Comparison of ENCODE assay signal across 1 cellular context in genomic region chr6:7267521-7268091, GRCh38.
TF ChIP-seq lines count a peak whose summit lies in the region.

No MANE protein-coding gene starts in this region.

TF ChIP-seq in endothelial cell of umbilical vein, 7 proteins besides CTCF, POLR2A, EP300 and RAD21 (continued from another document):
- TF ChIP-seq FOS (IDR thresholded peaks at IDR 0.05; ENCODE audit: borderline replicate concordance, insufficient read depth, low read length) (peak; percentile 58), EZH2 (IDR thresholded peaks at IDR 0.05; ENCODE audit: borderline replicate concordance, low read depth, low read length, severe bottlenecking) (no peak), MAX (IDR thresholded peaks at IDR 0.05; ENCODE audit: insufficient read depth, insufficient read length) (no peak), MYC (IDR thresholded peaks at IDR 0.05; ENCODE audit: low read depth, low read length) (no peak)
